Comparison of ENCODE assay signal across 7 cellular contexts in the genomic region with DNA sequence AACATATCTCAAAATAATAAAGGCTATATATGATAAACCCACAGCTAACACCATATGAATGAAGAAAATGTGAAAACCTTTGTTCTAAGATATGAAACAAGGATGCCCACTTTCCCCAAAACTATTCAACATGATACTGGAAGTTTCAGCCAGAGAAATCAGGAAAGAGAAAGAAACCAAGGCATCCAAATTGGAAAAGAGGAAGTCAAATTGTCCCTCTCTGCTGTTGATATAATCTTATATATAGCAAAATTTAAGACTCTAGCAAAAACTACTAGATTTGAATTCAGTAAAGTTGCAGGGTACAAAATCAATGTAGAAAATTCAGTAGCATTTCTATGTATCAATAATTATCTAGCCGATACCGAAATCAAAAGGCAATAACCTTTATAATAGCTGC. TPM values are rescaled to one million over a fixed set of nuclear protein-coding genes. Genes with fewer than 3 reads are reported as not detected.
"Had no signal": no experiment of that assay in that cellular context is flagged by ENCODE, and none has a peak within 500 bp of the region (broad histone marks: within the 10 kb centered on the region; RNA-seq: fewer than 3 reads in every experiment).

No MANE protein-coding gene starts in this region.

- DNase-seq: GDM1, GF-D8 had no signal

- H3K4me3 ChIP-seq: GM12878 had no signal

- FAIRE-seq: G401.6, GM12878, GM12892, GM18507 had no signal

- ATAC-seq: GM12878 had no signal

RNA-seq across cellular contexts. Expression of a gene that starts 4.3 kb away (rescaled TPM):
- total RNA-seq: G401, GM12878 had no signal
- polyA plus RNA-seq: GM12878 had no signal

RNA-seq across cellular contexts. Expression of a gene that starts 21.0 kb away (rescaled TPM):
- total RNA-seq: G401, GM12878 had no signal
- polyA plus RNA-seq: GM12878 had no signal

RNA-seq across cellular contexts. Expression of a gene that starts 30.4 kb away (rescaled TPM):
- total RNA-seq: G401, GM12878 had no signal
- polyA plus RNA-seq: GM12878 had no signal

RNA-seq across cellular contexts. Expression of a gene that starts 46.5 kb away (rescaled TPM):
- total RNA-seq: G401, GM12878 had no signal
- polyA plus RNA-seq: GM12878 had no signal
